In the genomic region with DNA sequence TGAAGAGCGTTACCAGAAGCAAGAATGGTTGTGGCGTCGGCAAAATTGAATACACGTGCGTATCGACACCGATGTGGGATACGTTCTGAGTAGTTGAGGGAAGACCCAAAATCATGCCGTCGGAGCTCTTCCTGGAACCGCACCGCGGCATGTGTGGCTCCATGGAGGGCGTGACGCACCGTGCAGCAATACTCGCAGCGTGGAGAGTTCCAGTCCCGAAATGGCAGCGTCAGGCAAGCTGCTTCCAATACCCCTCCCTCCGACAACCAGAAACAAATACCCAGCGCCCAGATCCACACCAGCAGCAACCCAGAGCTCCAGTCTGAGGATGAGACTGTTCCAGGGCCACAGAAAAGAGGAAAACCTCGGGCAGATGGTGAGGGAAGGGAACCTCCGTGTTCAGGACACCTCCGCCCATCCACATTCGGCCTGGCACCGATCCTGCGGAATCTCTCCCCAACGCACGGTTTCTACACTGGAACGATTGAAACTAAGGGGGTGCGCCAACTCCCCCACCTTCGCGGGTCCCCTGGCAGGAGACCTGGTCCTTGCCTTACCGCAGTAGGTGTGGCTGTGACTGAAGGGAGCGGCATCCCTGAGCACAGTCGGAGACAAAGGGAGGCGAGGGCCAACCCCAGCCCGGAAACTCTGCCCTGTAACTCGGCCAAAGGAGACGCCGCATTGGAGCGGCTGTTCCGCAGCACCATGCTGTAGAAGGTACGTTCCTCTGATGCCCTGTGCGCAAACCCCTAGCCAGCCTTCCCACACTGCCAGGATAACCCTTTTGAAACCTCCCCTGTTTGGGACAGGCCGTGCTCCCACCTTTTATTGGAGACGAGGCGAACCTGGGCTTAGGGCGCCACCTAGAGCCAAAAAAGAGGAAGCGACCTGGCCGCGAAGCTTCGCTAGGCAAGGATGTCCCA, we compare ENCODE assay signal across 9 cellular contexts. TPM values are rescaled to one million over a fixed set of nuclear protein-coding genes. Genes with fewer than 3 reads are reported as not detected.
DNase-seq lines count a peak whose midpoint lies in the region; ATAC-seq and TF ChIP-seq lines count a peak whose summit lies in the region.
"Had no signal": no experiment of that assay in that cellular context is flagged by ENCODE, and none has a peak within 500 bp of the region (broad histone marks: within the 10 kb centered on the region; RNA-seq: fewer than 3 reads in every experiment).

No MANE protein-coding gene starts in this region.

- H3K4me3 ChIP-seq in MM.1S (ENCODE audit: low read length) (peak overlapping the region; percentile 65), epithelial cell of proximal tubule (ENCODE audit: low read depth, low read length) (peak overlapping the region; percentile 54), mucosa of rectum (ENCODE audit: low read length in 2 of 2) (peak overlapping the region; percentile 66 to 77), subcutaneous abdominal adipose tissue (ENCODE audit: low read depth in 1 of 5, low read length in 5 of 5) (peak overlapping the region; percentile 64 to 78 (median 70))

- H3F3A ChIP-seq in MM.1S (ENCODE audit: insufficient read depth, low read length): no peaks in the 10 kb centered on the region

- no peak for ATAC-seq in GM21717 (IDR thresholded peaks at IDR 0.05; ENCODE audit: unreplicated experiment)

- no peaks in the 10 kb centered on the region for H3K4me1 ChIP-seq in MM.1S (ENCODE audit: low read length)
- peaks cover 4% of the 10 kb centered on the region in 2 donors for H3K4me1 ChIP-seq in mucosa of rectum (ENCODE audit: control insufficient read depth in 2 of 2, insufficient read depth in 2 of 2, low read length in 2 of 2)
- H3K4me1 ChIP-seq in subcutaneous abdominal adipose tissue (ENCODE audit: control insufficient read depth in 5 of 5, insufficient read depth in 5 of 5, low read length in 5 of 5): peaks cover 0 to 11% (median 9%) of the 10 kb centered on the region in 5 donors

- H3K27me3 ChIP-seq in MM.1S (replicated peaks; ENCODE audit: insufficient read depth, low read length) (no peaks in the 10 kb centered on the region), mucosa of rectum (ENCODE audit: control insufficient read depth in 2 of 2, insufficient read depth in 2 of 2, low read length in 2 of 2) (no peaks in the 10 kb centered on the region), subcutaneous abdominal adipose tissue (ENCODE audit: control insufficient read depth in 5 of 5, insufficient read depth in 4 of 5, low read length in 5 of 5) (peaks cover 0 to 20% (median 6%) of the 10 kb centered on the region in 5 donors)

- no peaks in the 10 kb centered on the region for H3K79me2 ChIP-seq in MM.1S (ENCODE audit: low read length)

- peak overlapping the region; percentile 94 for H2AFZ ChIP-seq in MM.1S (ENCODE audit: low read length)

- H3K9me3 ChIP-seq in MM.1S (replicated peaks; ENCODE audit: insufficient read depth, low read length): no peaks in the 10 kb centered on the region
- no peaks in the 10 kb centered on the region for H3K9me3 ChIP-seq in mucosa of rectum (ENCODE audit: control insufficient read depth in 2 of 2, low read length in 2 of 2)
- H3K9me3 ChIP-seq in subcutaneous abdominal adipose tissue (ENCODE audit: control insufficient read depth in 5 of 5, low read length in 5 of 5): no peaks in the 10 kb centered on the region

- H3K27ac ChIP-seq in MM.1S (ENCODE audit: low read length) (no peak overlapping the region), mucosa of rectum (ENCODE audit: low read depth in 2 of 2, low read length in 2 of 2) (no peak overlapping the region), subcutaneous abdominal adipose tissue (ENCODE audit: low read depth, low read length) (no peak overlapping the region)

- no peaks in the 10 kb centered on the region for H3K36me3 ChIP-seq in MM.1S (replicated peaks; ENCODE audit: insufficient read depth, low read length)
- no peaks in the 10 kb centered on the region for H3K36me3 ChIP-seq in mucosa of rectum (ENCODE audit: control insufficient read depth in 2 of 2, insufficient read depth in 2 of 2, low read length in 2 of 2)
- H3K36me3 ChIP-seq in subcutaneous abdominal adipose tissue (ENCODE audit: control insufficient read depth in 5 of 5, insufficient read depth in 5 of 5, low read length in 5 of 5): no peaks in the 10 kb centered on the region

- H4K20me1 ChIP-seq in MM.1S (ENCODE audit: insufficient read depth, low read length): no peaks in the 10 kb centered on the region

- no peaks in the 10 kb centered on the region for H3K9me2 ChIP-seq in MM.1S (replicated peaks; ENCODE audit: insufficient read depth, low read length)

- peak; percentile 89 for TF ChIP-seq CTCF in MM.1S (IDR thresholded peaks at IDR 0.05; ENCODE audit: low read length)
- peak; percentile 92 for TF ChIP-seq CTCF in epithelial cell of proximal tubule (conservative IDR thresholded peaks at IDR 0.05; ENCODE audit: low read depth, low read length)

- peak overlapping the region; percentile 92 for H3K4me2 ChIP-seq in MM.1S (ENCODE audit: low read depth, low read length)

- H3K9ac ChIP-seq in MM.1S (ENCODE audit: low read length) (peak overlapping the region; percentile 22; the same call in 1 of the 2 replicates), mucosa of rectum (ENCODE audit: low read depth in 1 of 2, low read length in 2 of 2) (peak overlapping the region; percentile 36 to 41), subcutaneous abdominal adipose tissue (ENCODE audit: low read length in 5 of 5) (peak overlapping the region in 3 of 5 donors; percentile 35 to 73 (median 37))

- peak; percentile 24 for DNase-seq in activated gamma-delta T cell treated with Interleukin-2 at 50 U/mL for 16 hours
- no peak for DNase-seq in activated gamma-delta T cell (lab: John Stamatoyannopoulos, UW)
- DNase-seq in MM.1S: peak; percentile 45
- peak in 2 of 3 experiments; percentile 30 to 32 for DNase-seq in activated CD8-positive, alpha-beta memory T cell treated with anti-CD3 and anti-CD28 coated beads for 48 hours (ENCODE audit: low read depth in 2 of 3, low spot score in 2 of 3)
- no peak for DNase-seq in epithelial cell of proximal tubule (ENCODE audit: low read depth)

RNA-seq across cellular contexts. Expression of a gene that starts 28.3 kb away (rescaled TPM):
- not detected in 2 replicates for total RNA-seq in epithelial cell of proximal tubule
- total RNA-seq: pulmonary artery endothelial cell had no signal

Comparison
In these comparisons a context has a peak if more than half of its experiments do, and no peak if none do; other contexts are left out.
1. DNase-seq: peak in activated gamma-delta T cell treated with Interleukin-2 at 50 U/mL for 16 hours (single experiment), MM.1S (single experiment) and activated CD8-positive, alpha-beta memory T cell treated with anti-CD3 and anti-CD28 coated beads for 48 hours (2 of 3); none in activated gamma-delta T cell (single experiment) and epithelial cell of proximal tubule (single experiment).
2. Peak in every context shown above with its lines, with median percentiles within 50 percentile points of each other: H3K4me3 ChIP-seq and H3K9ac ChIP-seq.